Comparison of ENCODE assay signal across 29 cellular contexts in genomic region chr4:36758779-36759178, GRCh38.
"Had no signal": no experiment of that assay in that cellular context is flagged by ENCODE, and none has a peak within 500 bp of the region (broad histone marks: within the 10 kb centered on the region; RNA-seq: fewer than 3 reads in every experiment).

No MANE protein-coding gene starts in this region.

- H3K9me3 Mint-ChIP-seq: activated CD4-positive, alpha-beta memory T cell treated with anti-CD3 and anti-CD28 coated beads for 36 hours; activated CD4-positive, alpha-beta T cell treated with anti-CD3 and anti-CD28 coated beads, Interleukin-2, amount 10 ng/mL, durations not matched to agents 24 days and 14 days; activated naive CD8-positive, alpha-beta T cell treated with anti-CD3 and anti-CD28 coated beads for 36 hours; activated T-helper 1 cell treated with anti-CD3 and anti-CD28 coated beads, Interleukin-12 subunit alpha, Interleukin-12 subunit beta, Interleukin-2, Interleukin-4 antibody, amounts not matched to agents 30 ng/mL and 10 ng/mL and 1 ng/mL, durations not matched to agents 14 hours and 24 hours and 36 hours; nephron; T-helper 2 cell treated with Interferon-gamma antibody and Interleukin-4, amounts not matched to agents 5 μg/mL and 100 μg/mL, for 36 hours had no signal

- H3K36me3 ChIP-seq: adrenal gland, esophagus muscularis mucosa, left lung, suprapubic skin, tibial artery, upper lobe of right lung, WERI-Rb-1 had no signal

- H3K9me3 ChIP-seq: adrenal gland, body of pancreas, esophagus muscularis mucosa, left lung, suprapubic skin, tibial artery, upper lobe of right lung had no signal

- H3K27ac Mint-ChIP-seq: activated CD4-positive, alpha-beta memory T cell treated with anti-CD3 and anti-CD28 coated beads for 36 hours; activated CD4-positive, alpha-beta T cell treated with anti-CD3 and anti-CD28 coated beads, Interleukin-2, amount 10 ng/mL, durations not matched to agents 24 days and 14 days; activated naive CD4-positive, alpha-beta T cell treated with anti-CD3 and anti-CD28 coated beads for 36 hours; activated naive CD8-positive, alpha-beta T cell treated with anti-CD3 and anti-CD28 coated beads for 36 hours; activated T-helper 1 cell treated with anti-CD3 and anti-CD28 coated beads, Interleukin-12 subunit alpha, Interleukin-12 subunit beta, Interleukin-2, Interleukin-4 antibody, amounts not matched to agents 30 ng/mL and 10 ng/mL and 1 ng/mL, durations not matched to agents 14 hours and 24 hours and 36 hours; effector memory CD8-positive, alpha-beta T cell; nephron; T-helper 2 cell treated with Interferon-gamma antibody and Interleukin-4, amounts not matched to agents 5 μg/mL and 100 μg/mL, for 36 hours had no signal

- H3K27me3 Mint-ChIP-seq: activated CD4-positive, alpha-beta memory T cell treated with anti-CD3 and anti-CD28 coated beads for 36 hours; activated CD4-positive, alpha-beta T cell treated with anti-CD3 and anti-CD28 coated beads, Interleukin-2, amount 10 ng/mL, durations not matched to agents 24 days and 14 days; activated naive CD8-positive, alpha-beta T cell treated with anti-CD3 and anti-CD28 coated beads for 36 hours; effector memory CD8-positive, alpha-beta T cell had no signal

- H3K27me3 ChIP-seq: adrenal gland, body of pancreas, left lung, suprapubic skin, tibial artery, upper lobe of right lung had no signal

- DNase-seq: activated CD4-positive, alpha-beta memory T cell treated with anti-CD3 and anti-CD28 coated beads for 36 hours; activated CD4-positive, alpha-beta T cell treated with anti-CD3 and anti-CD28 coated beads, Interleukin-2, amount 10 ng/mL, durations not matched to agents 24 days and 14 days; activated CD4-positive, CD25-positive, alpha-beta regulatory T cell treated with anti-CD3 and anti-CD28 coated beads, Interleukin-2, amount 50 U/mL, for 72 hours; activated CD8-positive, alpha-beta memory T cell treated with anti-CD3 and anti-CD28 coated beads, Interleukin-2, amount 50 U/mL, for 4 hours; activated effector memory CD4-positive, alpha-beta T cell treated with anti-CD3 and anti-CD28 coated beads, Interleukin-2, amount 50 U/mL, for 16 hours; activated naive CD4-positive, alpha-beta T cell treated with anti-CD3 and anti-CD28 coated beads for 36 hours; activated naive CD8-positive, alpha-beta T cell treated with anti-CD3 and anti-CD28 coated beads for 36 hours; activated T-cell treated with anti-CD3 and anti-CD28 coated beads, Interleukin-2, amount 50 U/mL, for 1 hour; adrenal gland; aorta; body of pancreas; cortex of kidney; effector memory CD8-positive, alpha-beta T cell; foreskin melanocyte; left lung; posterior cingulate gyrus; right cardiac atrium; stimulated activated CD4-positive, alpha-beta T cell treated with anti-CD3 and anti-CD28 coated beads, Interleukin-15, amount 100 ng/mL, for 24 hours; stimulated activated CD4-positive, alpha-beta T cell treated with anti-CD3 and anti-CD28 coated beads, Interleukin-2, amount 100 ng/mL, for 24 hours; stimulated activated naive CD4-positive, alpha-beta T cell; T-helper 1 cell; tibial artery; upper lobe of right lung; WERI-Rb-1 had no signal

- H3K4me1 ChIP-seq: adrenal gland, body of pancreas, esophagus muscularis mucosa, left lung, suprapubic skin, tibial artery, upper lobe of right lung had no signal

- H3K36me3 Mint-ChIP-seq: activated CD4-positive, alpha-beta memory T cell treated with anti-CD3 and anti-CD28 coated beads for 36 hours; activated naive CD8-positive, alpha-beta T cell treated with anti-CD3 and anti-CD28 coated beads for 36 hours had no signal

- H3K4me3 Mint-ChIP-seq: activated CD4-positive, alpha-beta memory T cell treated with anti-CD3 and anti-CD28 coated beads for 36 hours; activated CD4-positive, alpha-beta T cell treated with anti-CD3 and anti-CD28 coated beads, Interleukin-2, amount 10 ng/mL, durations not matched to agents 24 days and 14 days; activated naive CD4-positive, alpha-beta T cell treated with anti-CD3 and anti-CD28 coated beads for 36 hours; activated naive CD8-positive, alpha-beta T cell treated with anti-CD3 and anti-CD28 coated beads for 36 hours; activated T-helper 1 cell treated with anti-CD3 and anti-CD28 coated beads, Interleukin-12 subunit alpha, Interleukin-12 subunit beta, Interleukin-2, Interleukin-4 antibody, amounts not matched to agents 30 ng/mL and 10 ng/mL and 1 ng/mL, durations not matched to agents 14 hours and 24 hours and 36 hours; effector memory CD8-positive, alpha-beta T cell; nephron; T-helper 2 cell treated with Interferon-gamma antibody and Interleukin-4, amounts not matched to agents 5 μg/mL and 100 μg/mL, for 36 hours had no signal

- H3K4me3 ChIP-seq: adrenal gland, body of pancreas, esophagus muscularis mucosa, left lung, suprapubic skin, tibial artery, upper lobe of right lung had no signal

- H3K4me1 Mint-ChIP-seq: activated CD4-positive, alpha-beta T cell treated with anti-CD3 and anti-CD28 coated beads, Interleukin-2, amount 10 ng/mL, durations not matched to agents 24 days and 14 days; activated naive CD8-positive, alpha-beta T cell treated with anti-CD3 and anti-CD28 coated beads for 36 hours had no signal

- H3K27ac ChIP-seq: adrenal gland, body of pancreas, esophagus muscularis mucosa, left lung, suprapubic skin, tibial artery, upper lobe of right lung, WERI-Rb-1 had no signal
